In the genomic region with DNA sequence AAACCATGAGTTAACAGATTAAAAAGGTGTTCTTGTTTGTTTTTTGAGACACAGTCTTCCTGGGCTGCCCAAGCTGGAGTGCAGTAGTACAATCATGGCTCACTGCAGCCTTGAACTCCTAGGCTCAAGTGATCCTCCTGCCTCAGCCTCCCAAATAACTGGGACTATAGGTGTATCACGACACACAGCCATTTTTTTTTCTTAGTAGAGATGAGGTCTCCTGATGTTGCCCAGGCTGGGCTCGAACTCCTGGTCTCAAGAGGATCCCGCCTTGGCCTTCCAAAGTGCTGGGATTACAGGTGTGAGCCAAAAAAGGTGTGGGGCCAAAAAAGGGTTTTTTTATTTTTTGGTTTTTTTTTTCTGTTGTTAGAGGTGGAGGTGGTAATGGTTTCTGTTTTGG, we compare ENCODE assay signal across 19 cellular contexts. TPM values are rescaled to one million over a fixed set of nuclear protein-coding genes. Genes with fewer than 3 reads are reported as not detected.
DNase-seq lines count a peak whose midpoint lies in the region; ATAC-seq and TF ChIP-seq lines count a peak whose summit lies in the region.
"Had no signal": no experiment of that assay in that cellular context is flagged by ENCODE, and none has a peak within 500 bp of the region (broad histone marks: within the 10 kb centered on the region; RNA-seq: fewer than 3 reads in every experiment).

No MANE protein-coding gene starts in this region.

- intact Hi-C loops in right lobe of liver (cut with DNase I), result no loop called here
- intact Hi-C loops in activated T-helper 1 cell treated with anti-CD3 and anti-CD28 coated beads, Interleukin-12 subunit alpha, Interleukin-12 subunit beta, Interleukin-2, Interleukin-4 antibody, amounts not matched to agents 30 ng/mL and 10 ng/mL and 1 ng/mL, durations not matched to agents 14 hours and 24 hours and 36 hours (cut with micrococcal nuclease), result no loop called here

- peak; percentile 32 for ATAC-seq in stimulated activated naive CD8-positive, alpha-beta T cell treated with anti-CD3 and anti-CD28 coated beads, Interleukin-15, amount 100 ng/mL, for 72 hours
- no peak for ATAC-seq in stimulated activated naive CD8-positive, alpha-beta T cell treated with anti-CD3 and anti-CD28 coated beads, Interleukin-15, Interleukin-2, amounts not matched to agents 100 U/mL and 50 U/mL, for 24 hours
- ATAC-seq in right lobe of liver, result peak in 3 of 4 donors; percentile 12 to 26 (median 24)
- ATAC-seq in stimulated activated effector memory CD8-positive, alpha-beta T cell treated with anti-CD3 and anti-CD28 coated beads, Interleukin-12 subunit alpha, Interleukin-12 subunit beta, amount 100 ng/mL, for 72 hours, result peak; percentile 33
- no peak for ATAC-seq in GM18873 (IDR thresholded peaks at IDR 0.05; ENCODE audit: low FRiP score, unreplicated experiment)

- no peak overlapping the region for H3K4me3 ChIP-seq in right lobe of liver
- H3K4me3 ChIP-seq: GM23248, HAP-1 had no signal

- H3K27me3 ChIP-seq in right lobe of liver, result no peaks in the 10 kb centered on the region
- H3K27me3 ChIP-seq: BE2C had no signal

- H3K4me1 Mint-ChIP-seq in stimulated activated naive CD8-positive, alpha-beta T cell treated with anti-CD3 and anti-CD28 coated beads, Interleukin-15, amount 100 ng/mL, for 72 hours, result peaks cover 5% of the 10 kb centered on the region
- peaks cover 5% of the 10 kb centered on the region for H3K4me1 Mint-ChIP-seq in stimulated activated effector memory CD8-positive, alpha-beta T cell treated with anti-CD3 and anti-CD28 coated beads, Interleukin-12 subunit alpha, Interleukin-12 subunit beta, amount 100 ng/mL, for 72 hours
- peaks cover 5% of the 10 kb centered on the region for H3K4me1 Mint-ChIP-seq in chondrocyte (ENCODE audit: low read depth)
- H3K4me1 Mint-ChIP-seq in activated T-helper 1 cell treated with anti-CD3 and anti-CD28 coated beads, Interleukin-12 subunit alpha, Interleukin-12 subunit beta, Interleukin-2, Interleukin-4 antibody, amounts not matched to agents 30 ng/mL and 10 ng/mL and 1 ng/mL, durations not matched to agents 14 hours and 24 hours and 36 hours (ENCODE audit: low read depth), result no peaks in the 10 kb centered on the region

- DNase-seq in stimulated activated naive CD8-positive, alpha-beta T cell treated with anti-CD3 and anti-CD28 coated beads, Interleukin-15, amount 100 ng/mL, for 72 hours, result no peak
- DNase-seq in stimulated activated naive CD8-positive, alpha-beta T cell treated with anti-CD3 and anti-CD28 coated beads, Interleukin-15, Interleukin-2, amounts not matched to agents 100 U/mL and 50 U/mL, for 24 hours, result no peak
- DNase-seq in right lobe of liver (no peak), chondrocyte (ENCODE audit: low spot score) (no peak)
- no peak for DNase-seq in stimulated activated effector memory CD8-positive, alpha-beta T cell treated with anti-CD3 and anti-CD28 coated beads, Interleukin-12 subunit alpha, Interleukin-12 subunit beta, amount 100 ng/mL, for 72 hours (ENCODE audit: low spot score in 2 of 2)
- DNase-seq in activated T-helper 1 cell treated with anti-CD3 and anti-CD28 coated beads, Interleukin-12 subunit alpha, Interleukin-12 subunit beta, Interleukin-2, Interleukin-4 antibody, amounts not matched to agents 30 ng/mL and 10 ng/mL and 1 ng/mL, durations not matched to agents 14 hours and 24 hours and 36 hours (ENCODE audit: low spot score), result no peak
- DNase-seq: BE2C; Caco-2; CD4-positive, CD25-positive, alpha-beta regulatory T cell; GF-D8; GM23248; NCI-H1105 treated with DMSO at 0.1 percent for 48 hours; NCI-H187; NCI-H2227 treated with DMSO at 0.1 percent for 48 hours; NCI-H510A treated with DMSO at 0.1 percent for 48 hours; NCI-H774; SHP77 treated with DMSO at 0.1 percent for 48 hours had no signal

- no peak for TF ChIP-seq POLR2A in right lobe of liver (IDR thresholded peaks at IDR 0.05)

- H3K4me3 Mint-ChIP-seq in stimulated activated naive CD8-positive, alpha-beta T cell treated with anti-CD3 and anti-CD28 coated beads, Interleukin-15, amount 100 ng/mL, for 72 hours, result no peak overlapping the region
- no peak overlapping the region for H3K4me3 Mint-ChIP-seq in stimulated activated effector memory CD8-positive, alpha-beta T cell treated with anti-CD3 and anti-CD28 coated beads, Interleukin-12 subunit alpha, Interleukin-12 subunit beta, amount 100 ng/mL, for 72 hours
- H3K4me3 Mint-ChIP-seq in chondrocyte (ENCODE audit: unreplicated experiment), result no peak overlapping the region
- no peak overlapping the region for H3K4me3 Mint-ChIP-seq in activated T-helper 1 cell treated with anti-CD3 and anti-CD28 coated beads, Interleukin-12 subunit alpha, Interleukin-12 subunit beta, Interleukin-2, Interleukin-4 antibody, amounts not matched to agents 30 ng/mL and 10 ng/mL and 1 ng/mL, durations not matched to agents 14 hours and 24 hours and 36 hours
- H3K4me3 Mint-ChIP-seq: CD4-positive, CD25-positive, alpha-beta regulatory T cell had no signal

- no peaks in the 10 kb centered on the region for H3K36me3 ChIP-seq in right lobe of liver
- H3K36me3 ChIP-seq: BE2C, HAP-1 had no signal

- H3K36me3 Mint-ChIP-seq in stimulated activated effector memory CD8-positive, alpha-beta T cell treated with anti-CD3 and anti-CD28 coated beads, Interleukin-12 subunit alpha, Interleukin-12 subunit beta, amount 100 ng/mL, for 72 hours, result peaks cover 11% of the 10 kb centered on the region
- H3K36me3 Mint-ChIP-seq in chondrocyte (ENCODE audit: low read depth), result no peaks in the 10 kb centered on the region
- H3K36me3 Mint-ChIP-seq in activated T-helper 1 cell treated with anti-CD3 and anti-CD28 coated beads, Interleukin-12 subunit alpha, Interleukin-12 subunit beta, Interleukin-2, Interleukin-4 antibody, amounts not matched to agents 30 ng/mL and 10 ng/mL and 1 ng/mL, durations not matched to agents 14 hours and 24 hours and 36 hours (ENCODE audit: low read depth), result no peaks in the 10 kb centered on the region

- no peaks in the 10 kb centered on the region for H3K9me3 ChIP-seq in right lobe of liver
- H3K9me3 ChIP-seq: Caco-2 had no signal

- WGBS in right lobe of liver (ENCODE audit: insufficient coverage, low coverage, low lambda C conversion rate, missing lambda C conversion rate), result 19% methylated on average over 3 of the region's 3 CpGs

- H3K27me3 Mint-ChIP-seq in stimulated activated naive CD8-positive, alpha-beta T cell treated with anti-CD3 and anti-CD28 coated beads, Interleukin-15, amount 100 ng/mL, for 72 hours, result no peaks in the 10 kb centered on the region
- H3K27me3 Mint-ChIP-seq in chondrocyte (ENCODE audit: low read depth), result no peaks in the 10 kb centered on the region
- H3K27me3 Mint-ChIP-seq in activated T-helper 1 cell treated with anti-CD3 and anti-CD28 coated beads, Interleukin-12 subunit alpha, Interleukin-12 subunit beta, Interleukin-2, Interleukin-4 antibody, amounts not matched to agents 30 ng/mL and 10 ng/mL and 1 ng/mL, durations not matched to agents 14 hours and 24 hours and 36 hours (ENCODE audit: insufficient read depth), result no peaks in the 10 kb centered on the region
- H3K27me3 Mint-ChIP-seq: CD4-positive, CD25-positive, alpha-beta regulatory T cell had no signal

- H3K27ac ChIP-seq in right lobe of liver, result no peak overlapping the region
- H3K27ac ChIP-seq: GM23248 had no signal

- H3K4me1 ChIP-seq in right lobe of liver, result no peaks in the 10 kb centered on the region
- H3K4me1 ChIP-seq: BE2C, Caco-2 had no signal

- TF ChIP-seq CTCF in right lobe of liver (IDR thresholded peaks at IDR 0.05), result no peak
- TF ChIP-seq CTCF in chondrocyte (IDR thresholded peaks at IDR 0.05), result no peak

- peaks cover 12 to 13% of the 10 kb centered on the region in 2 donors for H3K9me3 Mint-ChIP-seq in stimulated activated naive CD8-positive, alpha-beta T cell treated with anti-CD3 and anti-CD28 coated beads, Interleukin-15, amount 100 ng/mL, for 72 hours
- H3K9me3 Mint-ChIP-seq in stimulated activated effector memory CD8-positive, alpha-beta T cell treated with anti-CD3 and anti-CD28 coated beads, Interleukin-12 subunit alpha, Interleukin-12 subunit beta, amount 100 ng/mL, for 72 hours, result peaks cover 14% of the 10 kb centered on the region
- H3K9me3 Mint-ChIP-seq in chondrocyte (ENCODE audit: low read depth), result peaks cover 13% of the 10 kb centered on the region
- H3K9me3 Mint-ChIP-seq in activated T-helper 1 cell treated with anti-CD3 and anti-CD28 coated beads, Interleukin-12 subunit alpha, Interleukin-12 subunit beta, Interleukin-2, Interleukin-4 antibody, amounts not matched to agents 30 ng/mL and 10 ng/mL and 1 ng/mL, durations not matched to agents 14 hours and 24 hours and 36 hours, result peaks cover 11% of the 10 kb centered on the region

- no peak overlapping the region for H3K27ac Mint-ChIP-seq in stimulated activated naive CD8-positive, alpha-beta T cell treated with anti-CD3 and anti-CD28 coated beads, Interleukin-15, amount 100 ng/mL, for 72 hours
- H3K27ac Mint-ChIP-seq in stimulated activated effector memory CD8-positive, alpha-beta T cell treated with anti-CD3 and anti-CD28 coated beads, Interleukin-12 subunit alpha, Interleukin-12 subunit beta, amount 100 ng/mL, for 72 hours, result no peak overlapping the region
- H3K27ac Mint-ChIP-seq in chondrocyte (ENCODE audit: unreplicated experiment), result no peak overlapping the region
- no peak overlapping the region for H3K27ac Mint-ChIP-seq in activated T-helper 1 cell treated with anti-CD3 and anti-CD28 coated beads, Interleukin-12 subunit alpha, Interleukin-12 subunit beta, Interleukin-2, Interleukin-4 antibody, amounts not matched to agents 30 ng/mL and 10 ng/mL and 1 ng/mL, durations not matched to agents 14 hours and 24 hours and 36 hours

RNA-seq across cellular contexts. Expression of a gene that starts 29.3 kb away (rescaled TPM):
- total RNA-seq in right lobe of liver, result 10 to 100 TPM; 20.6 to 32.0 (median 29.9) TPM
- total RNA-seq in chondrocyte, result 52.0 to 70.1 TPM (median 56.6 TPM) in 3 replicates
- 59.5 and 64.2 TPM in 2 replicates for total RNA-seq in activated T-helper 1 cell treated with anti-CD3 and anti-CD28 coated beads, Interleukin-12 subunit alpha, Interleukin-12 subunit beta, Interleukin-2, Interleukin-4 antibody, amounts not matched to agents 30 ng/mL and 10 ng/mL and 1 ng/mL, durations not matched to agents 14 hours and 24 hours and 36 hours

Comparison
In these comparisons a context has a peak if more than half of its experiments do, and no peak if none do; other contexts are left out.
1. ATAC-seq: peak in stimulated activated naive CD8-positive, alpha-beta T cell treated with anti-CD3 and anti-CD28 coated beads, Interleukin-15, amount 100 ng/mL, for 72 hours (single experiment), right lobe of liver (3 of 4) and stimulated activated effector memory CD8-positive, alpha-beta T cell treated with anti-CD3 and anti-CD28 coated beads, Interleukin-12 subunit alpha, Interleukin-12 subunit beta, amount 100 ng/mL, for 72 hours (single experiment); none in stimulated activated naive CD8-positive, alpha-beta T cell treated with anti-CD3 and anti-CD28 coated beads, Interleukin-15, Interleukin-2, amounts not matched to agents 100 U/mL and 50 U/mL, for 24 hours (single experiment) and GM18873 (single experiment).